Comparison of ENCODE assay signal across 8 cellular contexts in the genomic region with DNA sequence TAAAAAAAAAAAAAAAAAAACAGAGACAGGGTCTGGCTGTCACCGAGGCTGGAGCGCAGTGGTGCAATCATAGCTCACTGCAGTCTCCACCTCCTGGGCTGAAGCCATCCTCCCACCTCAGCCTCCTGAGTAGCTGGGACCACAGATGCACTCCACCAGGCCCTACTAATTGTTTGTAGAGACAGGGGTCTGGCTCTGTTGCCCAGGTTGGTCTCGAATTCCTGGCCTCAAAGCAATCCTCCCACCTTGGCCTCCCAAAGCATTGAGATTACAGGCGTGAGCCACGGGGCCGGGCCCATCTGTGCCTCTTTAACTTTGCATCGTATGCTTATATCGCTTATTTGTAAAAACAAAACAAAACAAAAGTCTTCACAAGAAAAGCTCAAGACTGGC. TPM values are rescaled to one million over a fixed set of nuclear protein-coding genes. Genes with fewer than 3 reads are reported as not detected.
A peak's percentile ranks its signal among the peaks of the same experiment; 100 is the strongest.
DNase-seq lines count a peak whose midpoint lies in the region; ATAC-seq, FAIRE-seq and TF ChIP-seq lines count a peak whose summit lies in the region.

No MANE protein-coding gene starts in this region.

- H3K36me3 ChIP-seq in PC-9 (ENCODE audit: low read depth) (no peaks in the 10 kb centered on the region), bronchial epithelial cell (ENCODE audit: control insufficient read depth, insufficient read depth, low read length) (peaks cover 2% of the 10 kb centered on the region)

- H3K9me2 ChIP-seq in PC-9 (ENCODE audit: insufficient read depth), result no peaks in the 10 kb centered on the region

- peak overlapping the region; percentile 99 for H3K27ac ChIP-seq in C4-2B
- H3K27ac ChIP-seq in PC-9, result peak overlapping the region; percentile 88

- H3F3A ChIP-seq in PC-9 (ENCODE audit: insufficient read depth, low read depth), result peaks cover 33% of the 10 kb centered on the region

- BruUV-seq in PC-9 (replicated peaks; lab: Mats Ljungman, UMichigan), result TSS peak; percentile 31

- peak overlapping the region; percentile 86 for H3K4me2 ChIP-seq in PC-9

- peaks cover 30% of the 10 kb centered on the region for H3K79me2 ChIP-seq in PC-9 (ENCODE audit: low read depth)

- peaks cover 35% of the 10 kb centered on the region for H3K4me1 ChIP-seq in PC-9 (replicated peaks; ENCODE audit: insufficient read depth)

- peak overlapping the region; percentile 56 for H3K4me3 ChIP-seq in PC-9
- peak overlapping the region; percentile 25 for H3K4me3 ChIP-seq in bronchial epithelial cell (ENCODE audit: low read depth, low read length)

- FAIRE-seq in bronchial epithelial cell (lab: Jason Lieb, UNC), result no peak

- H3K9me3 ChIP-seq in PC-9 (ENCODE audit: insufficient read depth, low read depth), result no peaks in the 10 kb centered on the region

- H3K27me3 ChIP-seq in PC-9 (ENCODE audit: insufficient read depth, low read depth) (no peaks in the 10 kb centered on the region), bronchial epithelial cell (ENCODE audit: control insufficient read depth, insufficient read depth, low read length) (no peaks in the 10 kb centered on the region)

- CTCF ChIA-PET in PC-9 (lab: Charles Lee), result no interaction called here

- H2AFZ ChIP-seq in PC-9, result peak overlapping the region; percentile 74

- DNase-seq in PC-9 (no peak), bronchial epithelial cell (ENCODE audit: low read depth) (no peak), myocyte (ENCODE audit: low read depth) (peak; percentile 8)

- intact Hi-C loops in PC-9 (cut with micrococcal nuclease; ENCODE audit: unreplicated experiment), result loop anchor here (2.0 to 5.0 kb wide), 2 partner anchors 378 to 834 kb away; partner anchors contain the start of gene PPP6R3

- no peak for TF ChIP-seq CTCF in C4-2B (conservative IDR thresholded peaks at IDR 0.05)
- no peak for TF ChIP-seq CTCF in PC-9 (conservative IDR thresholded peaks at IDR 0.05)
- no peak for TF ChIP-seq CTCF in bronchial epithelial cell (IDR thresholded peaks at IDR 0.05; ENCODE audit: insufficient read depth, low read length, severe bottlenecking)

- H4K20me1 ChIP-seq in PC-9 (ENCODE audit: insufficient read depth), result 0 out of 2 replicates have a peak, but pooled peaks cover 3% of the 10 kb centered on the region

- POLR2A ChIA-PET in PC-9 (lab: Charles Lee; ENCODE audit: unreplicated experiment), result interaction anchor here (0.7 kb wide), 1 partner anchor 151 kb away, joined by 5 read pairs; no protein-coding TSS in a partner anchor

- ATAC-seq in GM18858 (IDR thresholded peaks at IDR 0.05; ENCODE audit: unreplicated experiment), result no peak
- ATAC-seq in GM19351 (IDR thresholded peaks at IDR 0.05; ENCODE audit: unreplicated experiment), result no peak
- no peak for ATAC-seq in HG03378 (IDR thresholded peaks at IDR 0.05; ENCODE audit: unreplicated experiment)
- no peak for ATAC-seq in HG02938 (IDR thresholded peaks at IDR 0.05; ENCODE audit: unreplicated experiment)

RNA-seq across cellular contexts. Expression of gene CPT1A, which starts 3.1 kb away (rescaled TPM):
- total RNA-seq in PC-9 (2021) (29.7 and 36.3 TPM in 2 replicates), bronchial epithelial cell (29.2 and 35.3 TPM in 2 replicates), myocyte (1.9 and 2.8 TPM in 2 replicates)
- polyA plus RNA-seq in myocyte (2012), result 7.5 TPM
